ENCODE assay signal across 10 cellular contexts in the genomic region with DNA sequence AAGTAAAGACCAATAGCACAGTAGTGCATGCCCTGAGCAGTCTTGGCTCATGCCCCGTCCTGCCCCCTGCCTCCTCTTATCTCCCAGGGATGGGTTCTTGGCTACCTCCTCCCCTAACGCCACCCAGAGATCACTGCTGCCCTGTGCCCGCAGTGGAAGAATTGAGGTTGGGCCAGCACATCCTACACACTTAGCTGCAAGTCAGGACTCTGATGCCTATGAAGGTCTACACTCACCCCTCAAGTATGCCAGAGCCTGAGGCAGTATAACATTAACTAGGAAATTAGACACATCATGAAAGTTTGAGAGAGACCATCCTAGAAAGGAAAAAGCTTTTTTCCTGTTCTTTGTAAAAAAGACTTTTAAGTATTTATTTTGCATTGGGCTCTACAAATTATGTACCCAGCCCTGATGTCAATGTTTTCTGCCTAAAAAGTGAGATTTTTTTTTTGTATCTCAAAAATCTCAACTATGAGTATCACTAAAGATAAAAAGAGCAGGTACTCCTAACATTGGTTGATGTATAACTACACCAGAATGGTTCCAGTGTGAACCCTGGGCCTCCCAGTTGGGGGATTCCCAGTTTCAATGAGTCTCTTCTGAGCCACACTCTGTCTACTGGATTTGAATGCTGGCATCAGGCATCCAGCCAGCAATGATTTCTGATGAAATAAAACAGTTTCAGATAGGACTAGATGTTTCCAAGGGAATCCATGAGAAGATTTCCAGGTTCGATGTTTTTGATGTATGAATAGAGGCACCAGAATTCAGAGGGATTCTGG.
DNase-seq lines count a peak whose midpoint lies in the region; ATAC-seq and TF ChIP-seq lines count a peak whose summit lies in the region.
"Had no signal": no experiment of that assay in that cellular context is flagged by ENCODE, and none has a peak within 500 bp of the region (broad histone marks: within the 10 kb centered on the region; RNA-seq: fewer than 3 reads in every experiment).

No MANE protein-coding gene starts in this region.

- TF ChIP-seq CTCF in AG09309 (IDR thresholded peaks at IDR 0.05; ENCODE audit: control insufficient read depth, insufficient read depth, low read depth, low read length, missing control alignments), result no peak
- no peak for TF ChIP-seq CTCF in chondrocyte (IDR thresholded peaks at IDR 0.05)

- DNase-seq in AG09309 (ENCODE audit: low read depth) (peak; percentile 55), chondrocyte (ENCODE audit: low spot score) (no peak), NCI-H524 treated with DMSO at 0.1 percent for 48 hours (lab: John Stamatoyannopoulos, UW) (no peak), GM19240 (ENCODE audit: insufficient read length, low spot score) (no peak)
- DNase-seq: CD4-positive, CD25-positive, alpha-beta regulatory T cell had no signal

- no peak overlapping the region for H3K4me3 Mint-ChIP-seq in chondrocyte (ENCODE audit: unreplicated experiment)
- H3K4me3 Mint-ChIP-seq: CD4-positive, CD25-positive, alpha-beta regulatory T cell had no signal

- ATAC-seq in GM19351 (IDR thresholded peaks at IDR 0.05; ENCODE audit: unreplicated experiment) (peak; percentile 48), HG03159 (IDR thresholded peaks at IDR 0.05; ENCODE audit: unreplicated experiment) (peak; percentile 48), HG02938 (IDR thresholded peaks at IDR 0.05; ENCODE audit: unreplicated experiment) (no peak), GM19324 (IDR thresholded peaks at IDR 0.05; ENCODE audit: low FRiP score, unreplicated experiment) (no peak)

- no peak overlapping the region for H3K4me3 ChIP-seq in AG09309 (ENCODE audit: control insufficient read depth, low read depth, low read length)

- no peaks in the 10 kb centered on the region for H3K27me3 Mint-ChIP-seq in chondrocyte (ENCODE audit: low read depth)
- H3K27me3 Mint-ChIP-seq: CD4-positive, CD25-positive, alpha-beta regulatory T cell; progenitor cell of endocrine pancreas had no signal

- peaks cover 4% of the 10 kb centered on the region for H3K9me3 Mint-ChIP-seq in chondrocyte (ENCODE audit: low read depth)

- H3K36me3 Mint-ChIP-seq in chondrocyte (ENCODE audit: low read depth), result no peaks in the 10 kb centered on the region
- H3K36me3 Mint-ChIP-seq: CD4-positive, CD25-positive, alpha-beta regulatory T cell had no signal

- peak overlapping the region; percentile 80 for H3K27ac Mint-ChIP-seq in chondrocyte (ENCODE audit: unreplicated experiment)
- H3K27ac Mint-ChIP-seq: CD4-positive, CD25-positive, alpha-beta regulatory T cell had no signal

- peaks cover 61% of the 10 kb centered on the region for H3K4me1 Mint-ChIP-seq in chondrocyte (ENCODE audit: low read depth)
- H3K4me1 Mint-ChIP-seq: CD4-positive, CD25-positive, alpha-beta regulatory T cell had no signal

Comparison
In these comparisons a context has a peak if more than half of its experiments do, and no peak if none do; other contexts are left out.
1. ATAC-seq: peak in GM19351 (single experiment) and HG03159 (single experiment); none in HG02938 (single experiment) and GM19324 (single experiment).